Comparison of ENCODE assay signal across 1 cellular context in genomic region chr7:18086165-18087030, GRCh38.
TF ChIP-seq lines count a peak whose summit lies in the region.

No MANE protein-coding gene starts in this region.

TF ChIP-seq in HEK293, 187 proteins besides CTCF, POLR2A, EP300 and RAD21 (continued from another document):
- TF ChIP-seq, protein P1, sequence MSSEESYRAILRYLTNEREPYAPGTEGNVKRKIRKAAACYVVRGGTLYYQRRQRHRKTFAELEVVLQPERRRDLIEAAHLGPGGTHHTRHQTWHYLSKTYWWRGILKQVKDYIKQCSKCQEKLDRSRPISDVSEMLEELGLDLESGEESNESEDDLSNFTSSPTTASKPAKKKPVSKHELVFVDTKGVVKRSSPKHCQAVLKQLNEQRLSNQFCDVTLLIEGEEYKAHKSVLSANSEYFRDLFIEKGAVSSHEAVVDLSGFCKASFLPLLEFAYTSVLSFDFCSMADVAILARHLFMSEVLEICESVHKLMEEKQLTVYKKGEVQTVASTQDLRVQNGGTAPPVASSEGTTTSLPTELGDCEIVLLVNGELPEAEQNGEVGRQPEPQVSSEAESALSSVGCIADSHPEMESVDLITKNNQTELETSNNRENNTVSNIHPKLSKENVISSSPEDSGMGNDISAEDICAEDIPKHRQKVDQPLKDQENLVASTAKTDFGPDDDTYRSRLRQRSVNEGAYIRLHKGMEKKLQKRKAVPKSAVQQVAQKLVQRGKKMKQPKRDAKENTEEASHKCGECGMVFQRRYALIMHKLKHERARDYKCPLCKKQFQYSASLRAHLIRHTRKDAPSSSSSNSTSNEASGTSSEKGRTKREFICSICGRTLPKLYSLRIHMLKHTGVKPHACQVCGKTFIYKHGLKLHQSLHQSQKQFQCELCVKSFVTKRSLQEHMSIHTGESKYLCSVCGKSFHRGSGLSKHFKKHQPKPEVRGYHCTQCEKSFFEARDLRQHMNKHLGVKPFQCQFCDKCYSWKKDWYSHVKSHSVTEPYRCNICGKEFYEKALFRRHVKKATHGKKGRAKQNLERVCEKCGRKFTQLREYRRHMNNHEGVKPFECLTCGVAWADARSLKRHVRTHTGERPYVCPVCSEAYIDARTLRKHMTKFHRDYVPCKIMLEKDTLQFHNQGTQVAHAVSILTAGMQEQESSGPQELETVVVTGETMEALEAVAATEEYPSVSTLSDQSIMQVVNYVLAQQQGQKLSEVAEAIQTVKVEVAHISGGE (tag by site-specific recombination; conservative IDR thresholded peaks at IDR 0.05; ENCODE audit: low read depth) = peak; percentile 51; the same call in 1 of the 2 replicates
- TF ChIP-seq ZNF76 (tag by site-specific recombination; IDR thresholded peaks at IDR 0.05; ENCODE audit: borderline replicate concordance, low read depth) (peak; percentile 55; the same call in 1 of the 2 replicates), BCL11A (tag by site-specific recombination; IDR thresholded peaks at IDR 0.05; ENCODE audit: low read depth) (no peak), ZNF350 (tag by site-specific recombination; IDR thresholded peaks at IDR 0.05) (no peak), ZNF324 (tag by site-specific recombination; IDR thresholded peaks at IDR 0.05) (peak; percentile 50; the same call in 1 of the 2 replicates), PBX3 (CRISPR knock-in tag; IDR thresholded peaks at IDR 0.05) (no peak; the same call in 1 of the 2 replicates), ZNF624 (tag by site-specific recombination; IDR thresholded peaks at IDR 0.05) (no peak), ZNF114 (tag by site-specific recombination; IDR thresholded peaks at IDR 0.05) (no peak), ZNF341 (tag by site-specific recombination; IDR thresholded peaks at IDR 0.05; ENCODE audit: low read depth) (peak; percentile 42; the same call in 1 of the 2 replicates), ZNF335 (tag by site-specific recombination; conservative IDR thresholded peaks at IDR 0.05) (peak; percentile 32), ZNF433 (tag by site-specific recombination; IDR thresholded peaks at IDR 0.05; ENCODE audit: low read depth) (no peak), ZNF214 (tag by site-specific recombination; IDR thresholded peaks at IDR 0.05; ENCODE audit: borderline replicate concordance) (no peak), ZNF133 (tag by site-specific recombination; IDR thresholded peaks at IDR 0.05) (no peak), GLIS2 (tag by site-specific recombination; IDR thresholded peaks at IDR 0.05) (peak; percentile 76), ZNF791 (tag by site-specific recombination; IDR thresholded peaks at IDR 0.05) (no peak), GLI2 (tag by site-specific recombination; IDR thresholded peaks at IDR 0.05; ENCODE audit: borderline replicate concordance, low read depth) (no peak)
- TF ChIP-seq, protein P2, sequence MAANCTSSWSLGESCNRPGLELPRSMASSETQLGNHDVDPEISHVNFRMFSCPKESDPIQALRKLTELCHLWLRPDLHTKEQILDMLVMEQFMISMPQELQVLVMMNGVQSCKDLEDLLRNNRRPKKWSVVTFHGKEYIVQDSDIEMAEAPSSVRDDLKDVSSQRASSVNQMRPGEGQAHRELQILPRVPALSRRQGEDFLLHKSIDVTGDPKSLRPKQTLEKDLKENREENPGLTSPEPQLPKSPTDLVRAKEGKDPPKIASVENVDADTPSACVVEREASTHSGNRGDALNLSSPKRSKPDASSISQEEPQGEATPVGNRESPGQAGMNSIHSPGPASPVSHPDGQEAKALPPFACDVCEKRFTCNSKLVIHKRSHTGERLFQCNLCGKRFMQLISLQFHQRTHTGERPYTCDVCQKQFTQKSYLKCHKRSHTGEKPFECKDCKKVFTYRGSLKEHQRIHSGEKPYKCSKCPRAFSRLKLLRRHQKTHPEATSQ (tag by site-specific recombination; IDR thresholded peaks at IDR 0.05) = no peak
- TF ChIP-seq, protein P3, sequence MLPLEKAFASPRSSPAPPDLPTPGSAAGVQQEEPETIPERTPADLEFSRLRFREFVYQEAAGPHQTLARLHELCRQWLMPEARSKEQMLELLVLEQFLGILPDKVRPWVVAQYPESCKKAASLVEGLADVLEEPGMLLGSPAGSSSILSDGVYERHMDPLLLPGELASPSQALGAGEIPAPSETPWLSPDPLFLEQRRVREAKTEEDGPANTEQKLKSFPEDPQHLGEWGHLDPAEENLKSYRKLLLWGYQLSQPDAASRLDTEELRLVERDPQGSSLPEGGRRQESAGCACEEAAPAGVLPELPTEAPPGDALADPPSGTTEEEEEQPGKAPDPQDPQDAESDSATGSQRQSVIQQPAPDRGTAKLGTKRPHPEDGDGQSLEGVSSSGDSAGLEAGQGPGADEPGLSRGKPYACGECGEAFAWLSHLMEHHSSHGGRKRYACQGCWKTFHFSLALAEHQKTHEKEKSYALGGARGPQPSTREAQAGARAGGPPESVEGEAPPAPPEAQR (tag by site-specific recombination; IDR thresholded peaks at IDR 0.05) = no peak
